1 cellular context compared by ENCODE assay signal in the genomic region with DNA sequence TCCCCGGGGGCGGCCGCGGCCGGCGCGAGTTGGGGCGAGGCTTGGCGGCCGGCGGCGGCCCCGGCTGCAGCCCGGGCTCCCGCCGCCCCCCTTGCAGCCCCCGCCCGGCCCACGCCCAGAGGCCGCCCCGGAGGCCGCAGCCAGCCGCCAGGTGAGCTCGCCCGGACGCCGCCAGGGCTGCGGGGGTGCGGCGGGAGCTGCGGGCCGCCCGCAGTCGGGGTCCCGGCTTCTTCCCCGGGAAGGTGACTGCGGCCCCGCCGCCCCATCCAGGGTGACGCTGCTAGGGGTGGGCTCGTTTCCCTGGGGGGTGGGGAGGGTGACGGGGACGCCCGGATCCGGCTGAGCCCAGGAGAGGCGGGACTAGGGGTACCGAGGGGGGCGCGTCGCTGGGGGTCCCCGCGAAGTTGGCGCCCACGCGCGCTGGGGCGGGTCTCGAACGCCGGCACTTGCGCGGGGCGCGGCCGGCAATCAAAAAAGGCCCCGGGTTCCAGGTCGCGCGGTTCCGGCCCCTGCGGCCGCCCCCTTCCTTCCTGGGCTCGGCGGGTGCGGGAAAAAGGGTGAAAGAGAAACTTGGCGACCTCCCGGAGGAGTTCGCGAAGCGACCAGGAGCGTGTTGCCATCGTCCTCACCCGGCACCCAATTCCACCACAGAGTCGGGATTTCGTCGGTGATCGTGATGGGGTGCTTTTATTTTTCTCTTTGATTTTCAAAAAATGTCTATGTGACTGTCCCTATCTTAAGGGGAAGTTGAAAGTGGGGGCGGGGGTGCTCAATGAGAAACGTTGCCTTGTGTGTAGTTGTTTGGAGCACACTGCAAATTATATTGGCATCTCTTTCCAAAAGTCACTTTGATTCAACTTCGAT.
TF ChIP-seq lines count a peak whose summit lies in the region.

No MANE protein-coding gene starts in this region.

TF ChIP-seq in H1, 55 proteins besides CTCF, POLR2A, EP300 and RAD21:
- 0 out of 2 replicates have a peak, but pooled peaks have one; percentile 29 for TF ChIP-seq TAF1 (IDR thresholded peaks at IDR 0.05; ENCODE audit: low read depth, low read length)
- TF ChIP-seq KDM4A (IDR thresholded peaks at IDR 0.05; ENCODE audit: low read depth, low read length, severe bottlenecking), result peak; percentile 41
- TF ChIP-seq PHF8 (conservative IDR thresholded peaks at IDR 0.05; ENCODE audit: low read depth, low read length), result peak; percentile 56; the same call in 1 of the 2 replicates
- TF ChIP-seq SIRT6 (IDR thresholded peaks at IDR 0.05; ENCODE audit: low read length), result no peak
- TF ChIP-seq ASH2L (IDR thresholded peaks at IDR 0.05; ENCODE audit: low read length), result peak; percentile 67
